In the genomic region with DNA sequence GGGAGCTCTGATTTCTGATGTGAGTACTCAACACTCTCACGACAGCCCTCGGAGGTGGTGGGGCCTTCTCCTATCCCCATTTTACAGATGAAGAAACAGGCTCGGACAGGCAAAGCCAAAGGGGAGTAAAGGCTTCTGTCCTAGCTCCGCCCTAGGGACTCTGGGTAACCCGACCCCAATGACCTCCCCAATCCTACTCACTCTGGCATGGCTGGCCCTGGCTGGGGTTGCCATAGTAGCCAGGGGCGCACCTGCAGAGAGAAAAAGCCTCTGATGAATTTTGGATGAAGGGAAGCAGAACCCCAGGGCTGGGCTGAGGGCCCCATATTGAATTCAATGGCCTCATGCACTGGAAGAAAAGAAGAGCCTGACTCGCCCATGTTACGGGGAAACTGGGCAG, we compare ENCODE assay signal across 21 cellular contexts.
DNase-seq lines count a peak whose midpoint lies in the region; ATAC-seq and TF ChIP-seq lines count a peak whose summit lies in the region.
"Had no signal": no experiment of that assay in that cellular context is flagged by ENCODE, and none has a peak within 500 bp of the region (broad histone marks: within the 10 kb centered on the region; RNA-seq: fewer than 3 reads in every experiment).

No MANE protein-coding gene starts in this region.

- no peak overlapping the region for H3K27ac ChIP-seq in mesenchymal stem cell (ENCODE audit: low read length, poor library complexity, severe bottlenecking)
- H3K27ac ChIP-seq in stomach smooth muscle (ENCODE audit: low read length): peak overlapping the region; percentile 58
- no peak overlapping the region for H3K27ac ChIP-seq in upper lobe of right lung
- H3K27ac ChIP-seq in mesendoderm (ENCODE audit: low read depth, low read length): no peak overlapping the region
- H3K27ac ChIP-seq in PC-9: no peak overlapping the region
- H3K27ac ChIP-seq: C4-2B, SJSA1 had no signal

- H3K23ac ChIP-seq in mesenchymal stem cell (ENCODE audit: low read length in 2 of 2): no peak overlapping the region
- H3K23ac ChIP-seq in mesendoderm (ENCODE audit: low read length): no peak overlapping the region

- no peaks in the 10 kb centered on the region for H3K9me3 Mint-ChIP-seq in WTC11
- H3K9me3 Mint-ChIP-seq: CD8-positive, alpha-beta memory T cell; T-cell had no signal

- ATAC-seq in WTC11: peak; percentile 79
- no peak for ATAC-seq in upper lobe of right lung
- ATAC-seq: HCT116, T-cell had no signal

- H3K18ac ChIP-seq in mesenchymal stem cell (ENCODE audit: low read depth in 1 of 2, low read length in 2 of 2) (no peak overlapping the region), mesendoderm (ENCODE audit: low read length) (no peak overlapping the region)

- intact Hi-C loops in upper lobe of right lung (cut with DNase I) (no loop called here), PC-9 (cut with micrococcal nuclease; ENCODE audit: unreplicated experiment) (loop anchor here (5.0 kb wide), 1 partner anchor 64 kb away; the partner anchor contains the start of gene HSPG2)

- no TSS peak for BruUV-seq in PC-9 (replicated peaks; lab: Mats Ljungman, UMichigan)

- H3K79me2 ChIP-seq in mesendoderm (ENCODE audit: control insufficient read depth, insufficient read depth, low read length): no peaks in the 10 kb centered on the region
- H3K79me2 ChIP-seq in PC-9 (ENCODE audit: low read depth): no peaks in the 10 kb centered on the region

- H4K8ac ChIP-seq in mesenchymal stem cell (ENCODE audit: low read length) (no peak overlapping the region), mesendoderm (ENCODE audit: low read depth, low read length) (no peak overlapping the region)

- peaks cover 7% of the 10 kb centered on the region for H3K4me1 Mint-ChIP-seq in WTC11
- H3K4me1 Mint-ChIP-seq: B cell; CD8-positive, alpha-beta memory T cell; T-cell had no signal

- no peaks in the 10 kb centered on the region for H3K27me3 ChIP-seq in H7 (ENCODE audit: control insufficient read depth, insufficient read depth, low read length)
- no peaks in the 10 kb centered on the region for H3K27me3 ChIP-seq in mesenchymal stem cell (ENCODE audit: control insufficient read depth in 1 of 2, insufficient read depth in 1 of 2, low read length in 2 of 2)
- no peaks in the 10 kb centered on the region for H3K27me3 ChIP-seq in stomach smooth muscle (ENCODE audit: control insufficient read depth in 1 of 2, insufficient read depth in 2 of 2, low read length in 2 of 2)
- no peaks in the 10 kb centered on the region for H3K27me3 ChIP-seq in upper lobe of right lung
- H3K27me3 ChIP-seq in mesendoderm (ENCODE audit: insufficient read depth, low read length, poor library complexity): no peaks in the 10 kb centered on the region
- no peaks in the 10 kb centered on the region for H3K27me3 ChIP-seq in PC-9 (ENCODE audit: insufficient read depth, low read depth)
- H3K27me3 ChIP-seq: SJSA1 had no signal

- H3K4ac ChIP-seq in mesenchymal stem cell (ENCODE audit: low read depth in 1 of 2, low read length in 2 of 2) (no peak overlapping the region), mesendoderm (ENCODE audit: low read depth, low read length) (no peak overlapping the region)

- no peaks in the 10 kb centered on the region for H3K9me2 ChIP-seq in PC-9 (ENCODE audit: insufficient read depth)

- H4K5ac ChIP-seq in mesendoderm (ENCODE audit: low read length): no peak overlapping the region

- no peaks in the 10 kb centered on the region for H3K27me3 Mint-ChIP-seq in WTC11 (ENCODE audit: low read depth)
- H3K27me3 Mint-ChIP-seq: B cell, T-cell had no signal

- H3K4me3 Mint-ChIP-seq in WTC11: no peak overlapping the region
- H3K4me3 Mint-ChIP-seq: B cell, T-cell had no signal

- no peak overlapping the region for H3K14ac ChIP-seq in mesenchymal stem cell (ENCODE audit: low read length in 2 of 2)

- no peak overlapping the region for H4K91ac ChIP-seq in mesenchymal stem cell (ENCODE audit: low read length)

- H2BK15ac ChIP-seq in mesenchymal stem cell (ENCODE audit: low read depth, poor library complexity, severe bottlenecking) (peak overlapping the region; percentile 8), mesendoderm (replicated peaks; ENCODE audit: low read depth) (no peak overlapping the region)

- H3K27ac Mint-ChIP-seq in WTC11: peak overlapping the region; percentile 57; the same call in 1 of the 2 replicates
- H3K27ac Mint-ChIP-seq: B cell; CD8-positive, alpha-beta memory T cell; T-cell had no signal

- POLR2A ChIA-PET in WTC11 (lab: Charles Lee) (no interaction called here), PC-9 (lab: Charles Lee; ENCODE audit: unreplicated experiment) (interaction anchor here (0.6 kb wide), 1 partner anchor 10 kb away, joined by 9 read pairs; no protein-coding TSS in a partner anchor)

- peaks cover 28% of the 10 kb centered on the region for H3K4me1 ChIP-seq in mesenchymal stem cell (ENCODE audit: control insufficient read depth, insufficient read depth, low read depth, low read length)
- peaks cover 27% of the 10 kb centered on the region for H3K4me1 ChIP-seq in stomach smooth muscle (ENCODE audit: control insufficient read depth, insufficient read depth, low read length)
- no peaks in the 10 kb centered on the region for H3K4me1 ChIP-seq in upper lobe of right lung
- no peaks in the 10 kb centered on the region for H3K4me1 ChIP-seq in mesendoderm (ENCODE audit: control insufficient read depth, low read depth, low read length)
- H3K4me1 ChIP-seq in PC-9 (replicated peaks; ENCODE audit: insufficient read depth): peaks cover 37% of the 10 kb centered on the region

- no peak overlapping the region for H3K9ac ChIP-seq in mesenchymal stem cell (ENCODE audit: low read length)
- H3K9ac ChIP-seq in stomach smooth muscle (ENCODE audit: low read length in 2 of 2): no peak overlapping the region
- H3K9ac ChIP-seq in mesendoderm (ENCODE audit: low read length): no peak overlapping the region

- TF ChIP-seq CTCF in WTC11 (IDR thresholded peaks at IDR 0.05): no peak
- TF ChIP-seq CTCF in upper lobe of right lung (IDR thresholded peaks at IDR 0.05): no peak
- TF ChIP-seq CTCF in PC-9 (conservative IDR thresholded peaks at IDR 0.05): no peak

- H3K4me2 ChIP-seq in mesenchymal stem cell (ENCODE audit: low read length, poor library complexity, severe bottlenecking) (no peak overlapping the region), mesendoderm (ENCODE audit: low read length) (no peak overlapping the region), PC-9 (no peak overlapping the region)

- H3K4me3 ChIP-seq in H7 (ENCODE audit: insufficient read depth, low read depth, low read length) (no peak overlapping the region), mesenchymal stem cell (ENCODE audit: insufficient read depth in 1 of 2, low read depth in 1 of 2, low read length in 2 of 2) (no peak overlapping the region), stomach smooth muscle (ENCODE audit: low read length in 2 of 2) (no peak overlapping the region), upper lobe of right lung (no peak overlapping the region), mesendoderm (ENCODE audit: low read length) (no peak overlapping the region), PC-9 (no peak overlapping the region)
- H3K4me3 ChIP-seq: SJSA1 had no signal

- WGBS in mesenchymal stem cell: 87% methylated on average over 8 of the region's 8 CpGs
- no CpG with 5 or more reads among the region's 8 CpGs for WGBS in mesendoderm (ENCODE audit: extremely low coverage, insufficient coverage, low lambda C conversion rate)

- H3K36me3 ChIP-seq in H7 (replicated peaks; ENCODE audit: control insufficient read depth, insufficient read depth, low read length) (peaks cover 30% of the 10 kb centered on the region), mesenchymal stem cell (ENCODE audit: control insufficient read depth in 1 of 2, insufficient read depth in 2 of 2, low read depth in 1 of 2, low read length in 2 of 2) (peaks cover 92 to 93% of the 10 kb centered on the region in 2 experiments), stomach smooth muscle (ENCODE audit: control insufficient read depth in 2 of 2, insufficient read depth in 2 of 2, low read length in 2 of 2) (peaks cover 75 to 77% of the 10 kb centered on the region in 2 donors), upper lobe of right lung (peaks cover 86% of the 10 kb centered on the region), mesendoderm (ENCODE audit: control insufficient read depth, insufficient read depth, low read length) (peaks cover 2% of the 10 kb centered on the region), PC-9 (ENCODE audit: low read depth) (no peaks in the 10 kb centered on the region)

- peak; percentile 76 for DNase-seq in H7
- no peak for DNase-seq in WTC11 (ENCODE audit: low spot score)
- no peak for DNase-seq in mesenchymal stem cell
- no peak for DNase-seq in upper lobe of right lung
- DNase-seq in mesendoderm: no peak
- DNase-seq in PC-9: no peak
- DNase-seq: CD8-positive, alpha-beta memory T cell; GOT3; KBM-7; MV-4-11; NCI-H1105; NCI-H2029; NCI-H524; NCI-H748 treated with DMSO at 0.1 percent for 48 hours; Right ventricle myocardium superior; T-cell had no signal

- H4K20me1 ChIP-seq in PC-9 (ENCODE audit: insufficient read depth): no peaks in the 10 kb centered on the region

- H2BK5ac ChIP-seq in mesenchymal stem cell (ENCODE audit: low read depth, low read length, poor library complexity, severe bottlenecking) (no peak overlapping the region), mesendoderm (ENCODE audit: low read length) (no peak overlapping the region)

- H3K9me3 ChIP-seq in mesenchymal stem cell (ENCODE audit: control insufficient read depth, low read length): no peaks in the 10 kb centered on the region
- no peaks in the 10 kb centered on the region for H3K9me3 ChIP-seq in stomach smooth muscle (ENCODE audit: control insufficient read depth in 2 of 2, low read length in 2 of 2)
- H3K9me3 ChIP-seq in upper lobe of right lung: no peaks in the 10 kb centered on the region
- no peaks in the 10 kb centered on the region for H3K9me3 ChIP-seq in PC-9 (ENCODE audit: insufficient read depth, low read depth)
- H3K9me3 ChIP-seq: SJSA1 had no signal

- no peak overlapping the region for H3K56ac ChIP-seq in mesendoderm (ENCODE audit: low read length)

- H2AK5ac ChIP-seq in mesenchymal stem cell (ENCODE audit: low read length, severe bottlenecking): no peak overlapping the region
- no peak overlapping the region for H2AK5ac ChIP-seq in mesendoderm (ENCODE audit: low read length)

- H3K36me3 Mint-ChIP-seq in WTC11: peaks cover 36% of the 10 kb centered on the region
- H3K36me3 Mint-ChIP-seq: CD8-positive, alpha-beta memory T cell; T-cell had no signal

- CTCF ChIA-PET in WTC11 (lab: Charles Lee) (no interaction called here), PC-9 (lab: Charles Lee) (no interaction called here)

- H2AFZ ChIP-seq in mesenchymal stem cell (ENCODE audit: low read depth, low read length): no peak overlapping the region
- no peak overlapping the region for H2AFZ ChIP-seq in PC-9

- H2BK12ac ChIP-seq in mesenchymal stem cell (ENCODE audit: low read length in 2 of 2): no peak overlapping the region

- H2BK120ac ChIP-seq in mesenchymal stem cell (ENCODE audit: low read depth, low read length): no peak overlapping the region
- no peak overlapping the region for H2BK120ac ChIP-seq in mesendoderm (ENCODE audit: low read depth, low read length)

- H3F3A ChIP-seq in PC-9 (ENCODE audit: insufficient read depth, low read depth): peaks cover 13% of the 10 kb centered on the region

- H3K79me1 ChIP-seq in mesenchymal stem cell (replicated peaks; ENCODE audit: low read length, poor library complexity, severe bottlenecking): peaks cover 30% of the 10 kb centered on the region
- no peaks in the 10 kb centered on the region for H3K79me1 ChIP-seq in mesendoderm (ENCODE audit: low read length)
